ENCODE assay signal across 2 cellular contexts in the genomic region with DNA sequence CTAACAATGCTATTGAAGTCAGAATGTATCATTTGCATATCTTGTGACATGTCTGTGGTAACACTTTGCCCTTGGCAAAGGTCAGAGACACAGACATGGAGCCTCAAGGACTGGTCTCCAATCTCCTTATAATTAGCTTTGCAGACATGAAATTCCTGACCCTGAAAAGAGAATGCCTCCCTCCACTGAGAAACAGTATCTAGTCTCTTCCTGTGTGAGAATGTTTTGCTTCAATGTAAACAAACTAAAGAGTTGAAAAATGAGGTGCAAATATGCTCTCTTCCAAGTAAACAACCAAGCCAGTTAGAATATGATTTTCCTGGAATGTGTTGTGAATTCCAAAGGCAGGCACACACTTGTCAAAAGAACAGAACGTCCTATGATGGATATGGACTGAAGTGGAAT.
TF ChIP-seq lines count a peak whose summit lies in the region.

No MANE protein-coding gene starts in this region.

TF ChIP-seq in IMR-90, 13 proteins besides CTCF, POLR2A, EP300 and RAD21:
- no peak for TF ChIP-seq CHD1 (IDR thresholded peaks at IDR 0.05; ENCODE audit: low read depth, low read length)
- TF ChIP-seq CEBPB (IDR thresholded peaks at IDR 0.05; ENCODE audit: low read depth, low read length), result no peak
- no peak for TF ChIP-seq SMC3 (IDR thresholded peaks at IDR 0.05; ENCODE audit: low read depth, low read length)

TF ChIP-seq in GM12891, 5 proteins besides CTCF, POLR2A, EP300 and RAD21:
- no peak for TF ChIP-seq SPI1 (IDR thresholded peaks at IDR 0.05; ENCODE audit: low read depth, low read length)
- TF ChIP-seq TAF1 (IDR thresholded peaks at IDR 0.05; ENCODE audit: low read depth, low read length), result no peak
- TF ChIP-seq POU2F2 (IDR thresholded peaks at IDR 0.05; ENCODE audit: low read depth, low read length), result no peak
- no peak for TF ChIP-seq PAX5 (IDR thresholded peaks at IDR 0.05; ENCODE audit: insufficient read depth, low read length, severe bottlenecking)
- TF ChIP-seq POLR2AphosphoS5 (IDR thresholded peaks at IDR 0.05; ENCODE audit: low read depth, low read length), result no peak
